In genomic region chr4:23572382-23572781, GRCh38 we compare ENCODE assay signal across 7 cellular contexts.
"Had no signal": no experiment of that assay in that cellular context is flagged by ENCODE, and none has a peak within 500 bp of the region (broad histone marks: within the 10 kb centered on the region; RNA-seq: fewer than 3 reads in every experiment).

No MANE protein-coding gene starts in this region.

- H3K27ac ChIP-seq: GM23248 had no signal

- FAIRE-seq: HTR-8/SVneo had no signal

- H2AFZ ChIP-seq: GM23248 had no signal

- H3K4me3 ChIP-seq: GM23248, HAP-1 had no signal

- ATAC-seq: HCT116 had no signal

- DNase-seq: GM23248, GOT3, HFFc6, KBM-7 had no signal

- H3K9me3 ChIP-seq: HAP-1 had no signal

- H3K4me1 ChIP-seq: HAP-1 had no signal

- H3K9ac ChIP-seq: GM23248 had no signal

- H3K36me3 ChIP-seq: HAP-1 had no signal
